8 cellular contexts compared by ENCODE assay signal in genomic region chr1:155091071-155092051, GRCh38. TPM values are rescaled to one million over a fixed set of nuclear protein-coding genes. Genes with fewer than 3 reads are reported as not detected.
DNase-seq lines count a peak whose midpoint lies in the region; ATAC-seq, FAIRE-seq and TF ChIP-seq lines count a peak whose summit lies in the region.

No MANE protein-coding gene starts in this region.

- CTCF ChIA-PET in A549 (lab: Yijun Ruan, JAX), result interaction anchor here (0.5 to 13.8 kb wide), 49 partner anchors 9 to 914 kb away, joined by 3 to 384 read pairs (median 5); partner anchors contain the start of genes EFNA1, EFNA3, EFNA4 and KRTCAP2

- no peak for TF ChIP-seq EP300 in A549 (IDR thresholded peaks at IDR 0.05)

- no peak for FAIRE-seq in A549 (lab: Jason Lieb, UNC)
- FAIRE-seq in GM19239 (lab: Jason Lieb, UNC), result peak; percentile 8
- no peak for FAIRE-seq in bronchial epithelial cell (lab: Jason Lieb, UNC)

- peak; percentile 74 to 76 for TF ChIP-seq RAD21 in A549 (conservative IDR thresholded peaks at IDR 0.05 in 1 of 2, IDR thresholded peaks at IDR 0.05 in 1 of 2)

- H3K27me3 ChIP-seq in bronchial epithelial cell (ENCODE audit: control insufficient read depth, insufficient read depth, low read length), result peaks cover 2% of the 10 kb centered on the region
- peaks cover 7% of the 10 kb centered on the region for H3K27me3 ChIP-seq in kidney epithelial cell (ENCODE audit: control insufficient read depth, insufficient read depth, low read length)

- H3K9me3 ChIP-seq in A549, result no peaks in the 10 kb centered on the region

- no peak for TF ChIP-seq POLR2A in A549 (IDR thresholded peaks at IDR 0.05; ENCODE audit: low read length)

- H3K36me3 ChIP-seq in bronchial epithelial cell (ENCODE audit: control insufficient read depth, insufficient read depth, low read length) (peaks cover 3% of the 10 kb centered on the region), kidney epithelial cell (ENCODE audit: control insufficient read depth, insufficient read depth, low read length) (no peaks in the 10 kb centered on the region)

- ATAC-seq in A549 (peak; percentile 64 to 85), GM21515 (IDR thresholded peaks at IDR 0.05; ENCODE audit: unreplicated experiment) (no peak)

- H3K4me2 ChIP-seq in A549, result peak overlapping the region; percentile 62

- DNase-seq in A549 (ENCODE audit: low read depth in 1 of 2, low spot score in 1 of 2) (peak; percentile 73 to 75), GM19239 (ENCODE audit: insufficient read length, low spot score) (no peak), NCI-H2196 treated with DMSO at 0.1 percent for 48 hours (lab: John Stamatoyannopoulos, UW; ENCODE audit: unreplicated experiment) (peak; percentile 44), bronchial epithelial cell (ENCODE audit: low read depth) (peak; percentile 40), kidney epithelial cell (ENCODE audit: low read depth) (peak; percentile 16)
- peak; percentile 61 for DNase-seq in activated CD4-positive, CD25-positive, alpha-beta regulatory T cell treated with anti-CD3 and anti-CD28 coated beads, Interleukin-2, amount 50 U/mL, for 16 hours (ENCODE audit: low read depth, low spot score)
- peak; percentile 87 to 89 for DNase-seq in stimulated activated CD4-positive, alpha-beta T cell treated with anti-CD3 and anti-CD28 coated beads, Interleukin-2, amount 100 ng/mL, for 24 hours

- peak overlapping the region; percentile 45 to 79; a peak in 5 of 6 replicates for H3K27ac ChIP-seq in A549

- POLR2A ChIA-PET in A549 (lab: Yijun Ruan, JAX), result interaction anchor here (1.1 to 1.4 kb wide), 2 partner anchors 76 to 82 kb away, joined by 5 to 6 read pairs; partner anchors contain the start of gene KRTCAP2

- peaks cover 14% of the 10 kb centered on the region for H3K4me1 ChIP-seq in A549

- no peak overlapping the region for H3K4me3 ChIP-seq in A549
- no peak overlapping the region for H3K4me3 ChIP-seq in bronchial epithelial cell (ENCODE audit: low read depth, low read length)
- H3K4me3 ChIP-seq in kidney epithelial cell (ENCODE audit: low read depth, low read length), result no peak overlapping the region

- 22% methylated on average over 29 of the region's 29 CpGs for WGBS in A549 (ENCODE audit: missing lambda C conversion rate)

- TF ChIP-seq CTCF in A549 (IDR thresholded peaks at IDR 0.05), result peak; percentile 91
- TF ChIP-seq CTCF in bronchial epithelial cell (IDR thresholded peaks at IDR 0.05; ENCODE audit: insufficient read depth, low read length, severe bottlenecking), result peak; percentile 98
- TF ChIP-seq CTCF in kidney epithelial cell (IDR thresholded peaks at IDR 0.05; ENCODE audit: insufficient read depth, low read length, poor library complexity, severe bottlenecking), result peak; percentile 95

TF ChIP-seq in A549, 52 proteins besides CTCF, POLR2A, EP300 and RAD21:
- TF ChIP-seq NPAS2 (CRISPR knock-in tag; IDR thresholded peaks at IDR 0.05; ENCODE audit: borderline replicate concordance) (no peak), MAZ (IDR thresholded peaks at IDR 0.05; ENCODE audit: borderline replicate concordance, low read depth, low read length) (0 out of 2 replicates have a peak, but pooled peaks have one; percentile 51), MAX (IDR thresholded peaks at IDR 0.05) (peak; percentile 96), SMC3 (IDR thresholded peaks at IDR 0.05) (peak; percentile 91), USF2 (IDR thresholded peaks at IDR 0.05) (peak; percentile 57), MYC (IDR thresholded peaks at IDR 0.05; ENCODE audit: borderline replicate concordance, low read length) (peak; percentile 92), RFX5 (IDR thresholded peaks at IDR 0.05) (no peak), HOXB5 (CRISPR knock-in tag; IDR thresholded peaks at IDR 0.05) (no peak)

RNA-seq across cellular contexts. Expression of gene EFNA3, which starts 12.7 kb away (rescaled TPM):
- 1.9 and 2.6 TPM in 2 replicates for polyA plus RNA-seq in A549 (2011; rRNA removed)
- polyA plus RNA-seq in A549 (2012; cell fraction: cytosol; rRNA removed), result 2.6 and 3.0 TPM in 2 replicates
- polyA plus RNA-seq in A549 (2012; cell fraction: nucleus; rRNA removed), result 2.7 and 3.3 TPM in 2 replicates
- 2.0 to 3.2 TPM (median 2.7 TPM) in 3 replicates for polyA plus RNA-seq in A549 (2017; fragmentation: RNase III; extraction: RNeasy Plus Mini Kit Qiagen cat#74134 plus additional on column Dnase treatment)
- polyA minus RNA-seq in A549 (2011; rRNA and poly(A)+ RNA removed), result 2.6 and 4.0 TPM in 2 replicates
- 3.7 and 11.9 TPM in 2 replicates for total RNA-seq in bronchial epithelial cell
- 1.6 and 1.7 TPM in 2 replicates for total RNA-seq in kidney epithelial cell

RNA-seq across cellular contexts. Expression of gene EFNA4, which starts 27.8 kb away (rescaled TPM):
- 3.1 and 4.9 TPM in 2 replicates for polyA plus RNA-seq in A549 (2011; rRNA removed)
- polyA plus RNA-seq in A549 (2012; cell fraction: cytosol; rRNA removed), result 5.3 and 7.4 TPM in 2 replicates
- polyA plus RNA-seq in A549 (2012; cell fraction: nucleus; rRNA removed), result 6.7 and 7.0 TPM in 2 replicates
- 6.1 to 8.7 TPM (median 7.5 TPM) in 3 replicates for polyA plus RNA-seq in A549 (2017; fragmentation: RNase III; extraction: RNeasy Plus Mini Kit Qiagen cat#74134 plus additional on column Dnase treatment)
- polyA minus RNA-seq in A549 (2011; rRNA and poly(A)+ RNA removed), result 4.5 and 5.9 TPM in 2 replicates
- 8.7 and 12.9 TPM in 2 replicates for total RNA-seq in bronchial epithelial cell
- total RNA-seq in kidney epithelial cell, result 16.8 and 19.9 TPM in 2 replicates

RNA-seq across cellular contexts. Expression of gene EFNA1, which starts 36.3 kb away (rescaled TPM):
- polyA plus RNA-seq in A549 (2011; rRNA removed) (38.9 and 64.6 TPM in 2 replicates), A549 (2017; fragmentation: RNase III; extraction: RNeasy Plus Mini Kit Qiagen cat#74134 plus additional on column Dnase treatment) (19.1 to 25.4 TPM (median 25.1 TPM) in 3 replicates)
- polyA plus RNA-seq in A549 (2012; cell fraction: cytosol; rRNA removed), result 50.0 and 68.1 TPM in 2 replicates
- 60.2 and 62.0 TPM in 2 replicates for polyA plus RNA-seq in A549 (2012; cell fraction: nucleus; rRNA removed)
- 56.6 and 85.8 TPM in 2 replicates for polyA minus RNA-seq in A549 (2011; rRNA and poly(A)+ RNA removed)
- total RNA-seq in bronchial epithelial cell (31.9 and 54.3 TPM in 2 replicates), kidney epithelial cell (126 and 166 TPM in 2 replicates)

RNA-seq across cellular contexts. Expression of gene ADAM15, which starts 40.2 kb away (rescaled TPM):
- polyA plus RNA-seq in A549 (2011; rRNA removed) (25.6 and 33.6 TPM in 2 replicates), A549 (2017; fragmentation: RNase III; extraction: RNeasy Plus Mini Kit Qiagen cat#74134 plus additional on column Dnase treatment) (33.0 to 35.2 TPM (median 34.2 TPM) in 3 replicates)
- polyA plus RNA-seq in A549 (2012; cell fraction: cytosol; rRNA removed), result 48.4 and 71.3 TPM in 2 replicates
- 165 and 205 TPM in 2 replicates for polyA plus RNA-seq in A549 (2012; cell fraction: nucleus; rRNA removed)
- 66.5 and 71.0 TPM in 2 replicates for polyA minus RNA-seq in A549 (2011; rRNA and poly(A)+ RNA removed)
- total RNA-seq in bronchial epithelial cell (181 and 322 TPM in 2 replicates), kidney epithelial cell (186 and 209 TPM in 2 replicates)

RNA-seq across cellular contexts. Expression of gene SLC50A1, which starts 44.3 kb away (rescaled TPM):
- polyA plus RNA-seq in A549 (2011; rRNA removed) (39.3 and 39.4 TPM in 2 replicates), A549 (2017; fragmentation: RNase III; extraction: RNeasy Plus Mini Kit Qiagen cat#74134 plus additional on column Dnase treatment) (28.2 to 30.7 TPM (median 28.9 TPM) in 3 replicates)
- polyA plus RNA-seq in A549 (2012; cell fraction: cytosol; rRNA removed), result 21.3 and 27.6 TPM in 2 replicates
- polyA plus RNA-seq in A549 (2012; cell fraction: nucleus; rRNA removed), result 11.9 and 13.7 TPM in 2 replicates
- 31.7 and 33.7 TPM in 2 replicates for polyA minus RNA-seq in A549 (2011; rRNA and poly(A)+ RNA removed)
- total RNA-seq in bronchial epithelial cell (149 and 161 TPM in 2 replicates), kidney epithelial cell (26.6 and 28.7 TPM in 2 replicates)
